ENCODE assay signal across 8 cellular contexts in the genomic region with DNA sequence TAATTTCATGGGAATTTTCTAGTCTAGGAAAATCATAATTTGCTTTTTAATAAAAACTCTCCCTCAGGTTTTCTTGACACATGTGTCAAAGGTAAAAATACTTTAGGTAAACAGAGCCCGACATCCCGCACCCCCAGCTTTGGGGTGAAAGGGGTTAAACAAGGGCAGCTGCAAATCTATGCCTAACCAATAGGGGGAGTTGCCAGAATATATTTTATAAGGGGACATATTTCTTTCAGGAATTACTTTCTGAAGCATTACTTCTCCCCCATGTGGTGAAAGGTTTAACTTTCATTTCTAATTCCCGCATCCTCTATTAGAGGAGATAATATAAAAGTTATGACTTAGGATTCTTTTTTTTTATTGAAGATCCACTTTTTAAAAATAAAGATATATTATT. TPM values are rescaled to one million over a fixed set of nuclear protein-coding genes. Genes with fewer than 3 reads are reported as not detected.
A peak's percentile ranks its signal among the peaks of the same experiment; 100 is the strongest.
DNase-seq lines count a peak whose midpoint lies in the region; ATAC-seq, FAIRE-seq and TF ChIP-seq lines count a peak whose summit lies in the region.

No MANE protein-coding gene starts in this region.

- no peak for ATAC-seq in activated naive CD4-positive, alpha-beta T cell treated with anti-CD3 and anti-CD28 coated beads, Interleukin-2, amount 50 U/mL, for 72 hours
- no peak for ATAC-seq in GM19397 (IDR thresholded peaks at IDR 0.05; ENCODE audit: unreplicated experiment)
- no peak for ATAC-seq in HG02938 (IDR thresholded peaks at IDR 0.05; ENCODE audit: unreplicated experiment)

- no peak overlapping the region for H3K27ac Mint-ChIP-seq in activated naive CD4-positive, alpha-beta T cell treated with anti-CD3 and anti-CD28 coated beads, Interleukin-2, amount 50 U/mL, for 72 hours

- TF ChIP-seq CTCF in retinal pigment epithelial cell (conservative IDR thresholded peaks at IDR 0.05; ENCODE audit: low read depth, low read length): peak; percentile 24

- no peak overlapping the region for H3K4me3 ChIP-seq in retinal pigment epithelial cell (ENCODE audit: low read length)

- DNase-seq in activated naive CD4-positive, alpha-beta T cell treated with anti-CD3 and anti-CD28 coated beads, Interleukin-2, amount 50 U/mL, for 16 hours: peak; percentile 10
- no peak for DNase-seq in activated naive CD4-positive, alpha-beta T cell treated with anti-CD3 and anti-CD28 coated beads, Interleukin-2, amount 50 U/mL, for 72 hours (ENCODE audit: low spot score in 2 of 2)
- DNase-seq in NCI-H2171 treated with DMSO at 0.1 percent for 48 hours (lab: John Stamatoyannopoulos, UW) (peak; percentile 23), epidermal melanocyte (ENCODE audit: insufficient read length, low spot score) (peak; percentile 11), retinal pigment epithelial cell (ENCODE audit: low read depth) (no peak), HTR-8/SVneo (ENCODE audit: insufficient read length, low spot score) (no peak)

- no peak for FAIRE-seq in HTR-8/SVneo (lab: Jason Lieb, UNC)

- peaks cover 5 to 6% of the 10 kb centered on the region in 2 donors for H3K36me3 Mint-ChIP-seq in activated naive CD4-positive, alpha-beta T cell treated with anti-CD3 and anti-CD28 coated beads, Interleukin-2, amount 50 U/mL, for 72 hours

- H3K9me3 Mint-ChIP-seq in activated naive CD4-positive, alpha-beta T cell treated with anti-CD3 and anti-CD28 coated beads, Interleukin-2, amount 50 U/mL, for 72 hours: peaks cover 5 to 7% of the 10 kb centered on the region in 2 donors

RNA-seq across cellular contexts. Expression of gene HEPH, which starts 53.9 kb away (rescaled TPM):
- under 1 TPM in 1 of 2 donors, not detected in 1; 0.18 TPM for total RNA-seq in activated naive CD4-positive, alpha-beta T cell treated with anti-CD3 and anti-CD28 coated beads, Interleukin-2, amount 50 U/mL, for 72 hours

Comparison
In these comparisons a context has a peak if more than half of its experiments do, and no peak if none do; other contexts are left out.
1. DNase-seq: peak in activated naive CD4-positive, alpha-beta T cell treated with anti-CD3 and anti-CD28 coated beads, Interleukin-2, amount 50 U/mL, for 16 hours (single experiment), NCI-H2171 treated with DMSO at 0.1 percent for 48 hours (single experiment) and epidermal melanocyte (single experiment); none in activated naive CD4-positive, alpha-beta T cell treated with anti-CD3 and anti-CD28 coated beads, Interleukin-2, amount 50 U/mL, for 72 hours (0 of 2), retinal pigment epithelial cell (single experiment) and HTR-8/SVneo (single experiment).